8 cellular contexts compared by ENCODE assay signal in genomic region chr18:3585656-3586509, GRCh38.
DNase-seq lines count a peak whose midpoint lies in the region; ATAC-seq and TF ChIP-seq lines count a peak whose summit lies in the region.

No MANE protein-coding gene starts in this region.

- no peaks in the 10 kb centered on the region for H3K36me3 Mint-ChIP-seq in activated naive CD8-positive, alpha-beta T cell

- no peaks in the 10 kb centered on the region for H3K9me3 Mint-ChIP-seq in activated naive CD8-positive, alpha-beta T cell (ENCODE audit: low read depth)

- H3K27ac Mint-ChIP-seq in activated naive CD8-positive, alpha-beta T cell = peak overlapping the region; percentile 4

- H3K4me3 Mint-ChIP-seq in activated naive CD8-positive, alpha-beta T cell = no peak overlapping the region

- H3K27me3 ChIP-seq in prostate gland (replicated peaks; ENCODE audit: insufficient read depth) = no peaks in the 10 kb centered on the region

- ATAC-seq in Right ventricle myocardium inferior (peak; percentile 80), HG03108 (IDR thresholded peaks at IDR 0.05; ENCODE audit: unreplicated experiment) (no peak)

- TF ChIP-seq POLR2A in prostate gland (IDR thresholded peaks at IDR 0.05) = no peak

- peak; percentile 63 for TF ChIP-seq CTCF in HEK293 (tag by site-specific recombination; IDR thresholded peaks at IDR 0.05)
- TF ChIP-seq CTCF in prostate gland (IDR thresholded peaks at IDR 0.05) = peak; percentile 42 to 80 (median 76)

- no peaks in the 10 kb centered on the region; the same call in 1 of the 2 replicates for H3K4me1 ChIP-seq in HEK293 (ENCODE audit: control insufficient read depth, insufficient read depth, low read length)
- H3K4me1 ChIP-seq in prostate gland (replicated peaks) = no peaks in the 10 kb centered on the region

- no peaks in the 10 kb centered on the region for H3K27me3 Mint-ChIP-seq in activated naive CD8-positive, alpha-beta T cell

- H3K9me3 ChIP-seq in HEK293 (ENCODE audit: control insufficient read depth, insufficient read depth, low read depth, low read length) = no peaks in the 10 kb centered on the region
- no peaks in the 10 kb centered on the region for H3K9me3 ChIP-seq in prostate gland

- intact Hi-C loops in Right ventricle myocardium inferior (cut with DNase I) = loop anchor here (2.0 kb wide), 1 partner anchor 305 kb away; no protein-coding TSS in a partner anchor
- intact Hi-C loops in prostate gland (cut with DNase I) = loop anchor here (5.0 kb wide), 1 partner anchor 304 kb away; no protein-coding TSS in a partner anchor

- peak; percentile 46 for DNase-seq in GF-D8 (lab: John Stamatoyannopoulos, UW)
- peak; percentile 95 for DNase-seq in NAMALWA (ENCODE audit: low spot score)
- DNase-seq in SK-N-DZ (ENCODE audit: low spot score) = peak; percentile 80
- peak; percentile 85 for DNase-seq in Right ventricle myocardium inferior (ENCODE audit: missing footprints)
- peak; percentile 77 for DNase-seq in prostate gland (ENCODE audit: low spot score)

- H3K36me3 ChIP-seq in HEK293 (ENCODE audit: control insufficient read depth in 2 of 2, insufficient read depth in 1 of 2, low read length in 2 of 2) = no peaks in the 10 kb centered on the region
- H3K36me3 ChIP-seq in prostate gland = no peaks in the 10 kb centered on the region

- peaks cover 13% of the 10 kb centered on the region for H3K4me1 Mint-ChIP-seq in activated naive CD8-positive, alpha-beta T cell (ENCODE audit: low read depth)

- 47% methylated on average over 12 of the region's 12 CpGs for WGBS in prostate gland

- H3K4me3 ChIP-seq in HEK293 (ENCODE audit: low read depth, low read length) (no peak overlapping the region), prostate gland (no peak overlapping the region)

- CTCF ChIA-PET in HEK293 (lab: Yijun Ruan, JAX) = interaction anchor here (0.6 to 3.3 kb wide), 51 partner anchors 8 to 787 kb away, joined by 3 to 44 read pairs (median 4); no protein-coding TSS in a partner anchor

- POLR2A ChIA-PET in HEK293 (lab: Yijun Ruan, JAX) = interaction anchor here (0.6 to 2.3 kb wide), 6 partner anchors 8 to 304 kb away, joined by 3 to 12 read pairs (median 3); partner anchors contain the start of gene TGIF1

- H3K27ac ChIP-seq in HEK293 (ENCODE audit: extremely low read depth, low read depth, low read length) (no peak overlapping the region), prostate gland (no peak overlapping the region)

TF ChIP-seq in HEK293, 187 proteins besides CTCF, POLR2A, EP300 and RAD21 (continues in another document):
- TF ChIP-seq SP3 (tag by site-specific recombination; IDR thresholded peaks at IDR 0.05) (0 out of 2 replicates have a peak, but pooled peaks have one; percentile 46), KLF16 (tag by site-specific recombination; IDR thresholded peaks at IDR 0.05) (no peak), ZNF600 (tag by site-specific recombination; IDR thresholded peaks at IDR 0.05) (peak; percentile 20; the same call in 1 of the 2 replicates), SP7 (tag by site-specific recombination; IDR thresholded peaks at IDR 0.05) (0 out of 2 replicates have a peak, but pooled peaks have one; percentile 28), IKZF3 (tag by site-specific recombination; IDR thresholded peaks at IDR 0.05) (0 out of 2 replicates have a peak, but pooled peaks have one; percentile 36), ZNF692 (tag by site-specific recombination; IDR thresholded peaks at IDR 0.05) (0 out of 2 replicates have a peak, but pooled peaks have one; percentile 61), ZNF223 (tag by site-specific recombination; IDR thresholded peaks at IDR 0.05) (no peak), ZNF426 (tag by site-specific recombination; IDR thresholded peaks at IDR 0.05) (no peak), ZNF404 (tag by site-specific recombination; IDR thresholded peaks at IDR 0.05) (no peak), REPIN1 (tag by site-specific recombination; IDR thresholded peaks at IDR 0.05; ENCODE audit: low read depth) (no peak), TRIM28 (IDR thresholded peaks at IDR 0.05; ENCODE audit: borderline replicate concordance, low read length) (no peak), ZNF558 (tag by site-specific recombination; IDR thresholded peaks at IDR 0.05) (no peak), ZNF140 (tag by site-specific recombination; IDR thresholded peaks at IDR 0.05) (no peak), ZNF398 (tag by site-specific recombination; IDR thresholded peaks at IDR 0.05) (no peak), ZXDB (tag by site-specific recombination; IDR thresholded peaks at IDR 0.05) (peak; percentile 54; the same call in 1 of the 2 replicates), ZNF37A (tag by site-specific recombination; IDR thresholded peaks at IDR 0.05) (no peak), SCRT2 (tag by site-specific recombination; IDR thresholded peaks at IDR 0.05) (0 out of 2 replicates have a peak, but pooled peaks have one; percentile 16), BCL11A (tag by site-specific recombination; IDR thresholded peaks at IDR 0.05; ENCODE audit: low read depth) (no peak), ZNF660 (tag by site-specific recombination; IDR thresholded peaks at IDR 0.05) (0 out of 2 replicates have a peak, but pooled peaks have one; percentile 46), ZNF19 (tag by site-specific recombination; IDR thresholded peaks at IDR 0.05; ENCODE audit: low read depth) (0 out of 2 replicates have a peak, but pooled peaks have one; percentile 11), ZNF324 (tag by site-specific recombination; IDR thresholded peaks at IDR 0.05) (no peak), ZNF654 (tag by site-specific recombination; IDR thresholded peaks at IDR 0.05; ENCODE audit: low read depth) (peak; percentile 67), ZNF544 (tag by site-specific recombination; IDR thresholded peaks at IDR 0.05) (no peak), ZNF184 (tag by site-specific recombination; IDR thresholded peaks at IDR 0.05) (no peak), ZNF768 (tag by site-specific recombination; IDR thresholded peaks at IDR 0.05) (no peak)
- TF ChIP-seq, protein P1, sequence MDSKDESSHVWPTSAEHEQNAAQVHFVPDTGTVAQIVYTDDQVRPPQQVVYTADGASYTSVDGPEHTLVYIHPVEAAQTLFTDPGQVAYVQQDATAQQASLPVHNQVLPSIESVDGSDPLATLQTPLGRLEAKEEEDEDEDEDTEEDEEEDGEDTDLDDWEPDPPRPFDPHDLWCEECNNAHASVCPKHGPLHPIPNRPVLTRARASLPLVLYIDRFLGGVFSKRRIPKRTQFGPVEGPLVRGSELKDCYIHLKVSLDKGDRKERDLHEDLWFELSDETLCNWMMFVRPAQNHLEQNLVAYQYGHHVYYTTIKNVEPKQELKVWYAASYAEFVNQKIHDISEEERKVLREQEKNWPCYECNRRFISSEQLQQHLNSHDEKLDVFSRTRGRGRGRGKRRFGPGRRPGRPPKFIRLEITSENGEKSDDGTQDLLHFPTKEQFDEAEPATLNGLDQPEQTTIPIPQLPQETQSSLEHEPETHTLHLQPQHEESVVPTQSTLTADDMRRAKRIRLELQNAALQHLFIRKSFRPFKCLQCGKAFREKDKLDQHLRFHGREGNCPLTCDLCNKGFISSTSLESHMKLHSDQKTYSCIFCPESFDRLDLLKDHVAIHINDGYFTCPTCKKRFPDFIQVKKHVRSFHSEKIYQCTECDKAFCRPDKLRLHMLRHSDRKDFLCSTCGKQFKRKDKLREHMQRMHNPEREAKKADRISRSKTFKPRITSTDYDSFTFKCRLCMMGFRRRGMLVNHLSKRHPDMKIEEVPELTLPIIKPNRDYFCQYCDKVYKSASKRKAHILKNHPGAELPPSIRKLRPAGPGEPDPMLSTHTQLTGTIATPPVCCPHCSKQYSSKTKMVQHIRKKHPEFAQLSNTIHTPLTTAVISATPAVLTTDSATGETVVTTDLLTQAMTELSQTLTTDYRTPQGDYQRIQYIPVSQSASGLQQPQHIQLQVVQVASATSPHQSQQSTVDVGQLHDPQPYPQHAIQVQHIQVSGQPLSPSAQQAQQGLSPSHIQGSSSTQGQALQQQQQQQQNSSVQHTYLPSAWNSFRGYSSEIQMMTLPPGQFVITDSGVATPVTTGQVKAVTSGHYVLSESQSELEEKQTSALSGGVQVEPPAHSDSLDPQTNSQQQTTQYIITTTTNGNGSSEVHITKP (tag by site-specific recombination; IDR thresholded peaks at IDR 0.05) = 0 out of 2 replicates have a peak, but pooled peaks have one; percentile 15
